ENCODE assay signal across 1 cellular context in the genomic region with DNA sequence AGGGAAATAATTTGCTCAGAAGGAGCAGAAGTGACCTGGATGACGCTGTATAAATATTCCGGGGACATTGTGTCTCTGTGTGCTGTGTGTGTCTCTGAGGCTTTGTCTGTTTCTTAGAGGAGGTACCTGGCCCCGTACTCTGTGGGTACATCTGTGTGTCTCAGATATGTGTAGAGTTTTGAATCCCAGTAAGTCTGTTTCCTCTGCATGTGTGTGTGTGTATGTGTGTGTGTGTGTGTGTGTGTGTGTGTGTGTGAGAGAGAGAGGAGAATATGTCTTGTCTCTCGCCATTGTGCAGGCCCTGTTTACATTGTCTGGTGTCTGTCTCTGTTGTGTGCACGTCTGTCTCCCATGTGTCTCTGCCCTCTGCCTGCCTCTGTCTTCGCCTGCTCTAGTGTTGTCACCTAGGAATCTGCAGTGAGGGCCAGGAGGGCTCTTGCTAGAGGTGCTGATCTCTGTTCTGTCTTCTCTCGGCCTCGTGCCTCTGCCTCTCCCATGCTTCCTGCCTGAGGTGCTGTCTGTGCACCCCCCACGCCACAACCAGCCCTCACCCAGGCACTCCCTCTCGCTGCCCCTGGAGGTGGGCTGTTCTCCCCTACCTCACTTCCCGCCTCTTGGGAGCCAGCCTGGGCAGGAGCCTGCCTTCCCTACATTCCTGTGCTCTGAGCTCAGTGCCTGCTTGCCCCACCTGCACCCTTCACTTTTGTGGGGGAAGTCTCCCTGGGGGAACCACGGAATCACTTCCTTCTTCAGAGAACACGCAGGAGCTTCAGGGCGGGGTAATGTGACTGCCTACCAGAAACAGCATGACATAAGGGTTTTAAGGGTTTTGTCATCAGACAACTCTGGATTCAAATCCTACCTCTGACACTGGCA.
TF ChIP-seq lines count a peak whose summit lies in the region.

No MANE protein-coding gene starts in this region.

TF ChIP-seq in GM23338, 12 proteins besides CTCF, POLR2A, EP300 and RAD21 (continued from another document):
- TF ChIP-seq ZNF462 (CRISPR knock-in tag; IDR thresholded peaks at IDR 0.05): no peak
- no peak for TF ChIP-seq EZH2phosphoT487 (IDR thresholded peaks at IDR 0.05; ENCODE audit: unreplicated experiment)
- TF ChIP-seq ETS1 (IDR thresholded peaks at IDR 0.05): no peak
- TF ChIP-seq POLR2AphosphoS5 (IDR thresholded peaks at IDR 0.05; ENCODE audit: low read depth): no peak
- TF ChIP-seq STAT1 (IDR thresholded peaks at IDR 0.05; ENCODE audit: unreplicated experiment): no peak
- TF ChIP-seq NANOG (IDR thresholded peaks at IDR 0.05; ENCODE audit: borderline replicate concordance): no peak
- TF ChIP-seq ZNF114 (CRISPR knock-in tag; IDR thresholded peaks at IDR 0.05): no peak
- no peak for TF ChIP-seq EZH2 (IDR thresholded peaks at IDR 0.05; ENCODE audit: low read depth, unreplicated experiment)
- no peak for TF ChIP-seq CREB1 (CRISPR knock-in tag; IDR thresholded peaks at IDR 0.05; ENCODE audit: low read depth)
- TF ChIP-seq JUNB (IDR thresholded peaks at IDR 0.05; ENCODE audit: unreplicated experiment): no peak
